ENCODE assay signal across 20 cellular contexts in genomic region chr2:168716839-168717238, GRCh38.
"Had no signal": no experiment of that assay in that cellular context is flagged by ENCODE, and none has a peak within 500 bp of the region (broad histone marks: within the 10 kb centered on the region; RNA-seq: fewer than 3 reads in every experiment).

No MANE protein-coding gene starts in this region.

- H3K27ac Mint-ChIP-seq: dendritic cell treated with granulocyte-macrophage colony-stimulating factor and Interleukin-4, amounts not matched to agents 40 ng/mL and 50 ng/mL, for 4 days; neural progenitor cell; progenitor cell of endocrine pancreas; stimulated activated effector memory CD8-positive, alpha-beta T cell treated with anti-CD3 and anti-CD28 coated beads, Interleukin-12 subunit alpha, Interleukin-12 subunit beta, amount 100 ng/mL, for 72 hours; stimulated activated naive CD8-positive, alpha-beta T cell treated with anti-CD3 and anti-CD28 coated beads, Interleukin-15, amount 100 ng/mL, for 72 hours had no signal

- H3K4me1 Mint-ChIP-seq: neural progenitor cell had no signal

- DNase-seq: effector memory CD8-positive, alpha-beta T cell; esophagus squamous epithelium; foreskin fibroblast; glutamatergic neuron; islet precursor cell; natural killer cell; nucleus accumbens; ovary; right cardiac atrium; stimulated activated CD4-positive, alpha-beta T cell treated with anti-CD3 and anti-CD28 coated beads, Interleukin-4, amount 100 ng/mL, for 1 hour; stimulated activated CD8-positive, alpha-beta memory T cell treated with anti-CD3 and anti-CD28 coated beads, Interleukin-4, amount 100 ng/mL, for 48 hours; stimulated activated naive CD8-positive, alpha-beta T cell treated with anti-CD3 and anti-CD28 coated beads, Interleukin-15, amount 100 ng/mL, for 72 hours; testis had no signal

- H3K9me3 Mint-ChIP-seq: dendritic cell treated with granulocyte-macrophage colony-stimulating factor and Interleukin-4, amounts not matched to agents 40 ng/mL and 50 ng/mL, for 4 days; effector memory CD8-positive, alpha-beta T cell; natural killer cell; neural progenitor cell; stimulated activated effector memory CD8-positive, alpha-beta T cell treated with anti-CD3 and anti-CD28 coated beads, Interleukin-12 subunit alpha, Interleukin-12 subunit beta, amount 100 ng/mL, for 72 hours; stimulated activated naive CD8-positive, alpha-beta T cell treated with anti-CD3 and anti-CD28 coated beads, Interleukin-15, amount 100 ng/mL, for 72 hours had no signal

- ATAC-seq: effector memory CD8-positive, alpha-beta T cell; gastroesophageal sphincter; left lobe of liver; natural killer cell; right cardiac atrium; stimulated activated effector memory CD8-positive, alpha-beta T cell treated with anti-CD3 and anti-CD28 coated beads, Interleukin-12 subunit alpha, Interleukin-12 subunit beta, amount 100 ng/mL, for 72 hours; stimulated activated naive CD8-positive, alpha-beta T cell treated with anti-CD3 and anti-CD28 coated beads, Interleukin-15, amount 100 ng/mL, for 72 hours had no signal

- H3K9me3 ChIP-seq: esophagus squamous epithelium, gastroesophageal sphincter, ovary, testis, tibial nerve had no signal

- H3K36me3 Mint-ChIP-seq: natural killer cell; stimulated activated effector memory CD8-positive, alpha-beta T cell treated with anti-CD3 and anti-CD28 coated beads, Interleukin-12 subunit alpha, Interleukin-12 subunit beta, amount 100 ng/mL, for 72 hours had no signal

- H3K4me3 Mint-ChIP-seq: dendritic cell treated with granulocyte-macrophage colony-stimulating factor and Interleukin-4, amounts not matched to agents 40 ng/mL and 50 ng/mL, for 4 days; natural killer cell; neural progenitor cell; stimulated activated effector memory CD8-positive, alpha-beta T cell treated with anti-CD3 and anti-CD28 coated beads, Interleukin-12 subunit alpha, Interleukin-12 subunit beta, amount 100 ng/mL, for 72 hours; stimulated activated naive CD8-positive, alpha-beta T cell treated with anti-CD3 and anti-CD28 coated beads, Interleukin-15, amount 100 ng/mL, for 72 hours had no signal

- H3K27me3 Mint-ChIP-seq: dendritic cell treated with granulocyte-macrophage colony-stimulating factor and Interleukin-4, amounts not matched to agents 40 ng/mL and 50 ng/mL, for 4 days; effector memory CD8-positive, alpha-beta T cell; progenitor cell of endocrine pancreas; stimulated activated naive CD8-positive, alpha-beta T cell treated with anti-CD3 and anti-CD28 coated beads, Interleukin-15, amount 100 ng/mL, for 72 hours had no signal
